ENCODE assay signal across 10 cellular contexts in genomic region chr1:12180315-12180714, GRCh38. TPM values are rescaled to one million over a fixed set of nuclear protein-coding genes. Genes with fewer than 3 reads are reported as not detected.
A peak's percentile ranks its signal among the peaks of the same experiment; 100 is the strongest.
DNase-seq lines count a peak whose midpoint lies in the region; ATAC-seq and TF ChIP-seq lines count a peak whose summit lies in the region.
"Had no signal": no experiment of that assay in that cellular context is flagged by ENCODE, and none has a peak within 500 bp of the region (broad histone marks: within the 10 kb centered on the region; RNA-seq: fewer than 3 reads in every experiment).

No MANE protein-coding gene starts in this region.

- H3K4me1 Mint-ChIP-seq in activated CD8-positive, alpha-beta T cell treated with anti-CD3 and anti-CD28 coated beads, Interleukin-2, amount 10 ng/mL, durations not matched to agents 7 days and 5 days (ENCODE audit: low read depth): peaks cover 90% of the 10 kb centered on the region

- peak in 1 of 2 donors; percentile 15 for TF ChIP-seq POLR2A in gastrocnemius medialis (IDR thresholded peaks at IDR 0.05)

- CTCF ChIA-PET in activated CD8-positive, alpha-beta T cell treated with anti-CD3 and anti-CD28 coated beads, Interleukin-2, amount 10 ng/mL, durations not matched to agents 7 days and 5 days (lab: Charles Lee): interaction anchor here (1.1 to 8.0 kb wide), 2 partner anchors 10 to 55 kb away, joined by 3 to 118 read pairs; no protein-coding TSS in a partner anchor

- DNase-seq in GF-D8 (lab: John Stamatoyannopoulos, UW) (peak; percentile 82), amniotic epithelial cell (ENCODE audit: low read depth) (peak; percentile 58), inferior parietal cortex (ENCODE audit: extremely low spot score) (peak; percentile 17), gastrocnemius medialis (peak; percentile 77 to 95), D341Med (ENCODE audit: low spot score) (no peak)
- DNase-seq in NK-92 treated with Interleukin-12 subunit alpha and Interleukin-12 subunit beta, amount 100 ng/mL, for 24 hours (lab: John Stamatoyannopoulos, UW): no peak
- DNase-seq in activated CD8-positive, alpha-beta T cell treated with anti-CD3 and anti-CD28 coated beads, Interleukin-2, amount 10 ng/mL, durations not matched to agents 7 days and 5 days: no peak
- DNase-seq: activated T-cell treated with anti-CD3 and anti-CD28 coated beads, Interleukin-2, amount 50 U/mL, for 48 hours; stimulated activated naive CD4-positive, alpha-beta T cell treated with Interleukin-2 at 50 U/mL for 16 hours had no signal

- no peak overlapping the region for H3K4me3 ChIP-seq in gastrocnemius medialis

- H3K27ac ChIP-seq in gastrocnemius medialis: peak overlapping the region; percentile 76 to 88 (median 86)

- H3K27ac Mint-ChIP-seq in activated CD8-positive, alpha-beta T cell treated with anti-CD3 and anti-CD28 coated beads, Interleukin-2, amount 10 ng/mL, durations not matched to agents 7 days and 5 days: no peak overlapping the region

- in situ Hi-C loops in gastrocnemius medialis (cut with MboI; ENCODE audit: low sequenced_read_pairs in 4 of 4): no loop called here

- intact Hi-C loops in gastrocnemius medialis (cut with DNase I; ENCODE audit: low total_unique reads): loop anchor here (2.0 kb wide), 1 partner anchor 14 kb away; the partner anchor contains the start of gene TNFRSF1B

- H3K36me3 Mint-ChIP-seq in activated CD8-positive, alpha-beta T cell treated with anti-CD3 and anti-CD28 coated beads, Interleukin-2, amount 10 ng/mL, durations not matched to agents 7 days and 5 days (ENCODE audit: low read depth): peaks cover 73% of the 10 kb centered on the region

- no peaks in the 10 kb centered on the region for H3K36me3 ChIP-seq in gastrocnemius medialis

- TF ChIP-seq CTCF in gastrocnemius medialis (IDR thresholded peaks at IDR 0.05 in 4 of 5, conservative IDR thresholded peaks at IDR 0.05 in 1 of 5): no peak

- H3K4me1 ChIP-seq in gastrocnemius medialis: peaks cover 26 to 52% of the 10 kb centered on the region in 2 donors

- H3K27me3 Mint-ChIP-seq in activated CD8-positive, alpha-beta T cell treated with anti-CD3 and anti-CD28 coated beads, Interleukin-2, amount 10 ng/mL, durations not matched to agents 7 days and 5 days (ENCODE audit: low read depth): no peaks in the 10 kb centered on the region

- no peak overlapping the region for H3K4me3 Mint-ChIP-seq in activated CD8-positive, alpha-beta T cell treated with anti-CD3 and anti-CD28 coated beads, Interleukin-2, amount 10 ng/mL, durations not matched to agents 7 days and 5 days

- peaks cover 0 to 2% (median 0%) of the 10 kb centered on the region in 3 donors for H3K27me3 ChIP-seq in gastrocnemius medialis

- H3K9me3 ChIP-seq in gastrocnemius medialis: no peaks in the 10 kb centered on the region

- ATAC-seq in gastrocnemius medialis: peak; percentile 83 to 88
- no peak for ATAC-seq in activated CD8-positive, alpha-beta T cell treated with anti-CD3 and anti-CD28 coated beads, Interleukin-2, amount 10 ng/mL, durations not matched to agents 7 days and 5 days
- no peak for ATAC-seq in GM19395 (IDR thresholded peaks at IDR 0.05; ENCODE audit: unreplicated experiment)

- no peaks in the 10 kb centered on the region for H3K9me3 Mint-ChIP-seq in activated CD8-positive, alpha-beta T cell treated with anti-CD3 and anti-CD28 coated beads, Interleukin-2, amount 10 ng/mL, durations not matched to agents 7 days and 5 days (ENCODE audit: insufficient read depth)

- POLR2A ChIA-PET in activated CD8-positive, alpha-beta T cell treated with anti-CD3 and anti-CD28 coated beads, Interleukin-2, amount 10 ng/mL, durations not matched to agents 7 days and 5 days (lab: Charles Lee): interaction anchor here (0.9 to 1.4 kb wide), 4 partner anchors 12 to 272 kb away, joined by 3 to 4 read pairs (median 4); partner anchors contain the start of gene TNFRSF1B

RNA-seq across cellular contexts. Expression of gene TNFRSF1B, which starts 13.5 kb away (rescaled TPM):
- total RNA-seq in gastrocnemius medialis: 10 to 100 TPM; 14.0 to 29.5 (median 18.8) TPM
- total RNA-seq in activated CD8-positive, alpha-beta T cell treated with anti-CD3 and anti-CD28 coated beads, Interleukin-2, amount 10 ng/mL, durations not matched to agents 7 days and 5 days: 100 to 1,000 TPM; 274 to 284 TPM

RNA-seq across cellular contexts. Expression of gene VPS13D, which starts 49.5 kb away (rescaled TPM):
- total RNA-seq in gastrocnemius medialis: 10 to 100 TPM; 60.9 to 91.6 (median 71.6) TPM
- 10 to 100 TPM; 32.5 to 39.9 TPM for total RNA-seq in activated CD8-positive, alpha-beta T cell treated with anti-CD3 and anti-CD28 coated beads, Interleukin-2, amount 10 ng/mL, durations not matched to agents 7 days and 5 days

Comparison
In these comparisons a context has a peak if more than half of its experiments do, and no peak if none do; other contexts are left out.
1. DNase-seq: peak in GF-D8 (single experiment), amniotic epithelial cell (single experiment), inferior parietal cortex (single experiment) and gastrocnemius medialis (2 of 2); none in NK-92 treated with Interleukin-12 subunit alpha and Interleukin-12 subunit beta, amount 100 ng/mL, for 24 hours (single experiment), D341Med (single experiment) and activated CD8-positive, alpha-beta T cell treated with anti-CD3 and anti-CD28 coated beads, Interleukin-2, amount 10 ng/mL, durations not matched to agents 7 days and 5 days (single experiment).
2. ATAC-seq: peak in gastrocnemius medialis (2 of 2); none in activated CD8-positive, alpha-beta T cell treated with anti-CD3 and anti-CD28 coated beads, Interleukin-2, amount 10 ng/mL, durations not matched to agents 7 days and 5 days (single experiment) and GM19395 (single experiment).
3. RNA of gene TNFRSF1B, which starts 13.5 kb away (total RNA-seq): 274 to 284 TPM in activated CD8-positive, alpha-beta T cell treated with anti-CD3 and anti-CD28 coated beads, Interleukin-2, amount 10 ng/mL, durations not matched to agents 7 days and 5 days; 14.0 to 29.5 TPM in gastrocnemius medialis; every median in the first group is over 4 times any median in the second.